ENCODE assay signal across 21 cellular contexts in genomic region chr3:188064831-188065493, GRCh38.
DNase-seq lines count a peak whose midpoint lies in the region; ATAC-seq and TF ChIP-seq lines count a peak whose summit lies in the region.
"Had no signal": no experiment of that assay in that cellular context is flagged by ENCODE, and none has a peak within 500 bp of the region (broad histone marks: within the 10 kb centered on the region; RNA-seq: fewer than 3 reads in every experiment).

No MANE protein-coding gene starts in this region.

- H3K36me3 Mint-ChIP-seq in activated CD4-positive, alpha-beta T cell treated with anti-CD3 and anti-CD28 coated beads for 36 hours (ENCODE audit: low read depth) = no peaks in the 10 kb centered on the region
- no peaks in the 10 kb centered on the region for H3K36me3 Mint-ChIP-seq in type B pancreatic cell
- H3K36me3 Mint-ChIP-seq: CD14-positive monocyte had no signal

- no peak overlapping the region for H3K27ac ChIP-seq in left lung
- H3K27ac ChIP-seq: 22Rv1 had no signal

- no peaks in the 10 kb centered on the region for H3K36me3 ChIP-seq in left lung

- H3K4me1 Mint-ChIP-seq in activated CD4-positive, alpha-beta T cell treated with anti-CD3 and anti-CD28 coated beads for 36 hours = peaks cover 35% of the 10 kb centered on the region
- H3K4me1 Mint-ChIP-seq in type B pancreatic cell (ENCODE audit: unreplicated experiment) = peaks cover 31% of the 10 kb centered on the region
- H3K4me1 Mint-ChIP-seq: GM23338 had no signal

- POLR2A ChIA-PET in activated CD4-positive, alpha-beta T cell treated with anti-CD3 and anti-CD28 coated beads for 36 hours (lab: Charles Lee) = no interaction called here

- no peak for ATAC-seq in activated CD4-positive, alpha-beta T cell treated with anti-CD3 and anti-CD28 coated beads for 36 hours
- peak; percentile 71 for ATAC-seq in left lung
- no peak for ATAC-seq in HG02973 (IDR thresholded peaks at IDR 0.05; ENCODE audit: unreplicated experiment)
- no peak for ATAC-seq in GM19452 (IDR thresholded peaks at IDR 0.05; ENCODE audit: unreplicated experiment)
- ATAC-seq: GM23338, Right ventricle myocardium inferior had no signal

- peaks cover 0 to 6% of the 10 kb centered on the region in 2 donors for H3K4me1 ChIP-seq in left lung

- H3K4me3 ChIP-seq in cardiac fibroblast (replicated peaks in 1 of 2; ENCODE audit: low read depth in 2 of 2, low read length in 2 of 2) = no peak overlapping the region
- no peak overlapping the region for H3K4me3 ChIP-seq in left lung
- H3K4me3 ChIP-seq: GM23338 had no signal

- H3K9me3 ChIP-seq in left lung = no peaks in the 10 kb centered on the region

- H3K9me3 Mint-ChIP-seq in activated CD4-positive, alpha-beta T cell treated with anti-CD3 and anti-CD28 coated beads for 36 hours (ENCODE audit: low read depth) = peaks cover 1% of the 10 kb centered on the region
- H3K9me3 Mint-ChIP-seq in type B pancreatic cell = peaks cover 11% of the 10 kb centered on the region
- H3K9me3 Mint-ChIP-seq: CD14-positive monocyte, GM23338 had no signal

- CTCF ChIA-PET in activated CD4-positive, alpha-beta T cell treated with anti-CD3 and anti-CD28 coated beads for 36 hours (lab: Charles Lee) = interaction anchor here (0.6 to 1.6 kb wide), 5 partner anchors 27 to 1182 kb away, joined by 3 to 4 read pairs (median 3); no protein-coding TSS in a partner anchor

- H3K4me3 Mint-ChIP-seq in activated CD4-positive, alpha-beta T cell treated with anti-CD3 and anti-CD28 coated beads for 36 hours = no peak overlapping the region
- no peak overlapping the region for H3K4me3 Mint-ChIP-seq in type B pancreatic cell
- H3K4me3 Mint-ChIP-seq: CD14-positive monocyte, GM23338, IgD-negative memory B cell had no signal

- no peak for DNase-seq in activated CD4-positive, alpha-beta T cell treated with anti-CD3 and anti-CD28 coated beads for 36 hours
- no peak for DNase-seq in activated CD4-positive, alpha-beta T cell treated with anti-CD3 and anti-CD28 coated beads for 48 hours
- DNase-seq in cardiac fibroblast (ENCODE audit: low read depth in 2 of 2) = peak; percentile 35
- no peak for DNase-seq in left lung
- DNase-seq in type B pancreatic cell (ENCODE audit: extremely low spot score, unreplicated experiment) = no peak
- no peak for DNase-seq in NCI-H526 treated with DMSO at 0.1 percent for 48 hours (lab: John Stamatoyannopoulos, UW)
- DNase-seq: DMS 273 treated with DMSO at 0.1 percent for 48 hours; HCEC 1CT; NCI-H1092 treated with DMSO at 0.1 percent for 48 hours; NCI-H146; NCI-H2029 treated with DMSO at 0.1 percent for 48 hours; NCI-H2171 treated with DMSO at 0.1 percent for 48 hours; NCI-H69; NK-92 treated with Interleukin-12 subunit alpha and Interleukin-12 subunit beta, amount 100 ng/mL, for 24 hours had no signal

- intact Hi-C loops in activated CD4-positive, alpha-beta T cell treated with anti-CD3 and anti-CD28 coated beads for 36 hours (cut with DNase I, micrococcal nuclease) = loop anchor here (5.0 to 10.0 kb wide), 3 partner anchors 220 to 890 kb away; no protein-coding TSS in a partner anchor
- intact Hi-C loops in left lung (cut with DNase I) = no loop called here

- TF ChIP-seq CTCF in cardiac fibroblast (IDR thresholded peaks at IDR 0.05; ENCODE audit: low read depth, low read length) (no peak), left lung (IDR thresholded peaks at IDR 0.05) (no peak), type B pancreatic cell (conservative IDR thresholded peaks at IDR 0.05) (no peak)

- H3K27ac Mint-ChIP-seq in activated CD4-positive, alpha-beta T cell treated with anti-CD3 and anti-CD28 coated beads for 36 hours = peak overlapping the region; percentile 17
- peak overlapping the region; percentile 52 for H3K27ac Mint-ChIP-seq in type B pancreatic cell
- H3K27ac Mint-ChIP-seq: GM23338, IgD-negative memory B cell had no signal

- no peaks in the 10 kb centered on the region for H3K27me3 Mint-ChIP-seq in activated CD4-positive, alpha-beta T cell treated with anti-CD3 and anti-CD28 coated beads for 36 hours
- no peaks in the 10 kb centered on the region for H3K27me3 Mint-ChIP-seq in type B pancreatic cell
- H3K27me3 Mint-ChIP-seq: IgD-negative memory B cell had no signal

- no peaks in the 10 kb centered on the region for H3K27me3 ChIP-seq in left lung

Comparison
In these comparisons a context has a peak if more than half of its experiments do, and no peak if none do; other contexts are left out.
1. DNase-seq: peak in cardiac fibroblast (2 of 2); none in activated CD4-positive, alpha-beta T cell treated with anti-CD3 and anti-CD28 coated beads for 36 hours (single experiment), activated CD4-positive, alpha-beta T cell treated with anti-CD3 and anti-CD28 coated beads for 48 hours (single experiment), left lung (0 of 2), type B pancreatic cell (single experiment) and NCI-H526 treated with DMSO at 0.1 percent for 48 hours (single experiment).
2. intact Hi-C loops: an anchor here in activated CD4-positive, alpha-beta T cell treated with anti-CD3 and anti-CD28 coated beads for 36 hours (5.0 to 10.0 kb wide); none called in left lung.